15 cellular contexts compared by ENCODE assay signal in genomic region chr6:93079061-93079460, GRCh38.
"Had no signal": no experiment of that assay in that cellular context is flagged by ENCODE, and none has a peak within 500 bp of the region (broad histone marks: within the 10 kb centered on the region; RNA-seq: fewer than 3 reads in every experiment).

No MANE protein-coding gene starts in this region.

- DNase-seq: effector CD4-positive, alpha-beta T cell; endodermal cell; erythroblast; foreskin keratinocyte; left colon; mucosa of descending colon; naive thymus-derived CD8-positive, alpha-beta T cell; sigmoid colon; stimulated activated naive CD8-positive, alpha-beta T cell treated with anti-CD3 and anti-CD28 coated beads, Interleukin-15, Interleukin-2, amounts not matched to agents 100 U/mL and 50 U/mL, for 24 hours; thyroid gland had no signal

- H3K36me3 ChIP-seq: right atrium auricular region, sigmoid colon, suprapubic skin, thyroid gland had no signal

- H3K4me1 Mint-ChIP-seq: naive thymus-derived CD8-positive, alpha-beta T cell had no signal

- H3K27me3 Mint-ChIP-seq: naive thymus-derived CD8-positive, alpha-beta T cell; type B pancreatic cell had no signal

- H3K27ac Mint-ChIP-seq: endodermal cell; naive thymus-derived CD8-positive, alpha-beta T cell; type B pancreatic cell had no signal

- ATAC-seq: foreskin keratinocyte; left colon; mucosa of descending colon; naive thymus-derived CD8-positive, alpha-beta T cell; stimulated activated naive CD8-positive, alpha-beta T cell treated with anti-CD3 and anti-CD28 coated beads, Interleukin-15, Interleukin-2, amounts not matched to agents 100 U/mL and 50 U/mL, for 24 hours had no signal

- H3K4me3 Mint-ChIP-seq: endodermal cell; naive thymus-derived CD8-positive, alpha-beta T cell; type B pancreatic cell had no signal

- H3K4me3 ChIP-seq: coronary artery, mucosa of descending colon, right atrium auricular region, sigmoid colon, skin epidermis, suprapubic skin, thyroid gland had no signal

- H3K9me3 ChIP-seq: sigmoid colon, thyroid gland had no signal

- H3K4me1 ChIP-seq: foreskin keratinocyte, right atrium auricular region, sigmoid colon, suprapubic skin, thyroid gland had no signal

- H3K36me3 Mint-ChIP-seq: naive thymus-derived CD8-positive, alpha-beta T cell; type B pancreatic cell had no signal

- H3K27ac ChIP-seq: coronary artery, foreskin keratinocyte, right atrium auricular region, sigmoid colon, skin epidermis, suprapubic skin, thyroid gland had no signal

- H3K27me3 ChIP-seq: foreskin keratinocyte, right atrium auricular region, sigmoid colon, suprapubic skin, thyroid gland had no signal
